ENCODE assay signal across 1 cellular context in genomic region chr5:72114629-72115028, GRCh38.
TF ChIP-seq lines count a peak whose summit lies in the region.

No MANE protein-coding gene starts in this region.

TF ChIP-seq in endothelial cell of umbilical vein, 7 proteins besides CTCF, POLR2A, EP300 and RAD21 (continued from another document):
- no peak for TF ChIP-seq MAX (IDR thresholded peaks at IDR 0.05; ENCODE audit: insufficient read depth, insufficient read length)
